7 cellular contexts compared by ENCODE assay signal in genomic region chr6:89145962-89146747, GRCh38. TPM values are rescaled to one million over a fixed set of nuclear protein-coding genes. Genes with fewer than 3 reads are reported as not detected.
DNase-seq lines count a peak whose midpoint lies in the region; ATAC-seq and TF ChIP-seq lines count a peak whose summit lies in the region.

PM20D2 (plus strand) TSS chr6:89146055; CDS start chr6:89146145, 90 bp downstream.

- H3K27me3 Mint-ChIP-seq in MCF 10A (ENCODE audit: insufficient read depth, unreplicated experiment): no peaks in the 10 kb centered on the region

- DNase-seq in NCI-H1105 (lab: John Stamatoyannopoulos, UW) (peak; percentile 79), UCSD-AML1 (lab: John Stamatoyannopoulos, UW; ENCODE audit: unreplicated experiment) (peak; percentile 69), MCF 10A (ENCODE audit: unreplicated experiment) (peak; percentile 69), iris pigment epithelial cell (ENCODE audit: low read depth) (peak; percentile 32)
- peak; percentile 22 to 58 for DNase-seq in stimulated activated CD4-positive, alpha-beta T cell treated with anti-CD3 and anti-CD28 coated beads, Interleukin-15, amount 100 ng/mL, for 1 hour (ENCODE audit: low read depth in 1 of 2, low spot score in 1 of 2)

- CTCF ChIA-PET in MCF 10A (lab: Yijun Ruan, JAX): interaction anchor here (0.6 to 4.3 kb wide), 12 partner anchors 10 to 1350 kb away, joined by 3 to 21 read pairs (median 3); no protein-coding TSS in a partner anchor

- H3K36me3 Mint-ChIP-seq in MCF 10A (ENCODE audit: insufficient read depth, unreplicated experiment): peaks cover 11% of the 10 kb centered on the region

- ATAC-seq in GM18502 (IDR thresholded peaks at IDR 0.05; ENCODE audit: poor library complexity, unreplicated experiment): peak; percentile 77
- ATAC-seq in HG02610 (IDR thresholded peaks at IDR 0.05; ENCODE audit: unreplicated experiment): peak; percentile 63

- POLR2A ChIA-PET in MCF 10A (lab: Yijun Ruan, JAX): interaction anchor here (0.6 to 4.5 kb wide), 34 partner anchors 8 to 1447 kb away, joined by 3 to 110 read pairs (median 4); partner anchors contain the start of genes AKIRIN2, LYRM2, PNRC1 and RNGTT

- TF ChIP-seq CTCF in MCF 10A (IDR thresholded peaks at IDR 0.05; ENCODE audit: unreplicated experiment): no peak

- peaks cover 22% of the 10 kb centered on the region for H3K4me1 Mint-ChIP-seq in MCF 10A (ENCODE audit: insufficient read depth, unreplicated experiment)

- H3K9me3 Mint-ChIP-seq in MCF 10A (ENCODE audit: unreplicated experiment): no peaks in the 10 kb centered on the region

- intact Hi-C loops in MCF 10A (cut with micrococcal nuclease): loop anchor here (1.0 to 5.0 kb wide), 4 partner anchors 64 to 164 kb away; partner anchors contain the start of gene PNRC1

- peak within 1 kb of the TSS; percentile 80 for H3K4me3 Mint-ChIP-seq in MCF 10A (ENCODE audit: unreplicated experiment)

- BruUV-seq in MCF 10A (replicated peaks; lab: Mats Ljungman, UMichigan): no TSS peak

- H3K27ac Mint-ChIP-seq in MCF 10A (ENCODE audit: low read depth, unreplicated experiment): peak within 1 kb of the TSS; percentile 87

RNA-seq across cellular contexts. Expression of gene PM20D2, which starts in this region (rescaled TPM):
- total RNA-seq in MCF 10A (2022): 9.9 and 11.9 TPM in 2 replicates

Comparison
In these comparisons a context has a peak if more than half of its experiments do, and no peak if none do; other contexts are left out.
1. Peak in every context shown above with its lines: DNase-seq and ATAC-seq.